Comparison of ENCODE assay signal across 25 cellular contexts in the genomic region with DNA sequence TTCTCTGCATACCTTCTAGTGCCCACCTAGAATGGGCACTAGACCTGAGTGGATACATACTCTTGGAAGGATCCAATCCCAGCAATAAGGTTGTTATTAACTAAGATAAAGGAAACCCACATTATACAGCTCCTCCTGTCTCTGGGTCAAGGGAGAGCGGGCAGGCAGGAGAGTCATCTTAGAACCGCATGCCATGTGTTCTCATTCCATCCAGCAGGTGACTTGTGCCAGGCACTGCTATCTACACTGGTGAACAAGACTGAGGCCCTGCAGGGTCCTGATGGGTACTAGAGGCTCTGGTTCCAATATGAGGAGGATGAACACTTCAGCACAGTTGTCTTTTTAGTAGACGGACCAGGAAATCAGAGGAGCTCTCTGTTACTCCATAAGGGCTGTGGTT. TPM values are rescaled to one million over a fixed set of nuclear protein-coding genes. Genes with fewer than 3 reads are reported as not detected.
DNase-seq lines count a peak whose midpoint lies in the region; FAIRE-seq and TF ChIP-seq lines count a peak whose summit lies in the region.
"Had no signal": no experiment of that assay in that cellular context is flagged by ENCODE, and none has a peak within 500 bp of the region (broad histone marks: within the 10 kb centered on the region; RNA-seq: fewer than 3 reads in every experiment).

No MANE protein-coding gene starts in this region.

- no peak for FAIRE-seq in RCC 7860 (lab: Jason Lieb, UNC)
- FAIRE-seq: GM12878 had no signal

- H3K36me3 Mint-ChIP-seq in H9 (ENCODE audit: insufficient read depth in 1 of 3, low read depth in 3 of 3) = no peaks in the 10 kb centered on the region; a peak in 1 of 7 replicates
- H3K36me3 Mint-ChIP-seq: CD8-positive, alpha-beta T cell had no signal

- no peak overlapping the region for H2BK15ac ChIP-seq in H9 (ENCODE audit: low read depth, low read length)

- peaks cover 10% of the 10 kb centered on the region for H3F3A ChIP-seq in smooth muscle cell (ENCODE audit: low read depth)

- H3K27me3 ChIP-seq in H9 (ENCODE audit: insufficient read depth, low read length) = no peaks in the 10 kb centered on the region
- H3K27me3 ChIP-seq in WERI-Rb-1 (ENCODE audit: insufficient read depth, low read depth, severe bottlenecking) = peaks cover 96% of the 10 kb centered on the region
- no peaks in the 10 kb centered on the region for H3K27me3 ChIP-seq in smooth muscle cell (ENCODE audit: low read depth)
- peaks cover 7% of the 10 kb centered on the region for H3K27me3 ChIP-seq in suprapubic skin
- H3K27me3 ChIP-seq: Peyer's patch had no signal

- TF ChIP-seq POLR2A in suprapubic skin (IDR thresholded peaks at IDR 0.05) = no peak

- no peak overlapping the region for H3K4me3 Mint-ChIP-seq in H9
- H3K4me3 Mint-ChIP-seq: CD8-positive, alpha-beta T cell had no signal

- no peak overlapping the region for H3K56ac ChIP-seq in H9 (ENCODE audit: insufficient read length, low read depth, low read length)

- no peak overlapping the region for H2AK5ac ChIP-seq in H9 (ENCODE audit: insufficient read length, low read length)

- no peaks in the 10 kb centered on the region for H3K36me3 ChIP-seq in WERI-Rb-1
- no peaks in the 10 kb centered on the region for H3K36me3 ChIP-seq in smooth muscle cell (ENCODE audit: low read depth)
- no peaks in the 10 kb centered on the region for H3K36me3 ChIP-seq in suprapubic skin
- H3K36me3 ChIP-seq: Peyer's patch had no signal

- peaks cover 6 to 7% of the 10 kb centered on the region in 2 experiments for H3K4me1 Mint-ChIP-seq in H9

- no peak overlapping the region for H3K23ac ChIP-seq in H9 (ENCODE audit: insufficient read length, low read depth, low read length)

- no peak overlapping the region for H4K5ac ChIP-seq in H9 (ENCODE audit: insufficient read length, low read depth, low read length)

- H3K4ac ChIP-seq in H9 (ENCODE audit: low read depth, low read length) = no peak overlapping the region

- no peak for TF ChIP-seq EP300 in suprapubic skin (IDR thresholded peaks at IDR 0.05)

- no peaks in the 10 kb centered on the region for H3K79me2 ChIP-seq in H9 (ENCODE audit: insufficient read depth, low read length)
- H3K79me2 ChIP-seq in smooth muscle cell (ENCODE audit: low read depth) = no peaks in the 10 kb centered on the region

- H3K14ac ChIP-seq in H9 (ENCODE audit: insufficient read depth, low read length) = no peak overlapping the region

- no peak overlapping the region for H2BK5ac ChIP-seq in H9 (ENCODE audit: insufficient read length, low read length)

- H3K27ac ChIP-seq in H9 (ENCODE audit: insufficient read length, low read depth, low read length) = no peak overlapping the region
- H3K27ac ChIP-seq in WERI-Rb-1 = no peak overlapping the region
- no peak overlapping the region for H3K27ac ChIP-seq in smooth muscle cell (ENCODE audit: low read depth)
- H3K27ac ChIP-seq in suprapubic skin = no peak overlapping the region
- H3K27ac ChIP-seq: Peyer's patch had no signal

- DNase-seq in H9 (no peak), WERI-Rb-1 (no peak), epithelial cell of proximal tubule (ENCODE audit: low read depth) (no peak), smooth muscle cell (lab: John Stamatoyannopoulos, UW; ENCODE audit: unreplicated experiment) (no peak), NCI-H524 treated with DMSO at 0.1 percent for 48 hours (lab: John Stamatoyannopoulos, UW) (no peak), RCC 7860 (ENCODE audit: low spot score) (no peak), suprapubic skin (ENCODE audit: low spot score in 2 of 2) (no peak)
- DNase-seq: C1 segment of cervical spinal cord; Caco-2; CD8-positive, alpha-beta T cell; DMS79; EL; GDM1; H7; NCI-H1048; NCI-H1417; NCI-H1694; NCI-H2029 treated with DMSO at 0.1 percent for 48 hours; NCI-H446 treated with DMSO at 0.1 percent for 48 hours; NCI-H526 treated with DMSO at 0.1 percent for 48 hours; Peyer's patch; SK-N-SH had no signal

- H3K9me3 ChIP-seq in H9 (ENCODE audit: control insufficient read depth, low read depth, low read length) (no peaks in the 10 kb centered on the region), WERI-Rb-1 (ENCODE audit: severe bottlenecking) (peaks cover 26% of the 10 kb centered on the region), smooth muscle cell (replicated peaks; ENCODE audit: low read depth) (no peaks in the 10 kb centered on the region), suprapubic skin (no peaks in the 10 kb centered on the region)
- H3K9me3 ChIP-seq: Caco-2, Peyer's patch, SK-N-SH had no signal

- no peak overlapping the region for H2BK12ac ChIP-seq in H9 (ENCODE audit: insufficient read length, low read depth, low read length)

- no peak overlapping the region for H2AFZ ChIP-seq in H9 (ENCODE audit: low read length)
- H2AFZ ChIP-seq in smooth muscle cell (ENCODE audit: low read depth) = no peak overlapping the region

- no peak overlapping the region for H4K8ac ChIP-seq in H9 (replicated peaks; ENCODE audit: insufficient read length, low read depth, low read length)

- H3K23me2 ChIP-seq in H9 (ENCODE audit: insufficient read length, low read depth, low read length, poor library complexity, severe bottlenecking) = no peaks in the 10 kb centered on the region

- H3K4me2 ChIP-seq in H9 (ENCODE audit: insufficient read depth, insufficient read length, low read length) (no peak overlapping the region), smooth muscle cell (no peak overlapping the region)
- H3K4me2 ChIP-seq: SK-N-SH had no signal

- H2BK20ac ChIP-seq in H9 (ENCODE audit: low read depth, low read length, poor library complexity, severe bottlenecking) = no peak overlapping the region

- H3K9ac ChIP-seq in H9 (ENCODE audit: extremely low read depth, insufficient read length, low read length) (no peak overlapping the region), smooth muscle cell (ENCODE audit: low read depth) (no peak overlapping the region)
- H3K9ac ChIP-seq: SK-N-SH had no signal

- no peaks in the 10 kb centered on the region for H4K20me1 ChIP-seq in H9 (ENCODE audit: control insufficient read depth, insufficient read depth, insufficient read length)
- H4K20me1 ChIP-seq in smooth muscle cell (ENCODE audit: low read depth) = no peaks in the 10 kb centered on the region

- H3K4me1 ChIP-seq in H9 (ENCODE audit: insufficient read depth, low read length) = peaks cover 4% of the 10 kb centered on the region; the same call in 1 of the 2 replicates
- H3K4me1 ChIP-seq in smooth muscle cell (ENCODE audit: low read depth) = peaks cover 6% of the 10 kb centered on the region
- H3K4me1 ChIP-seq in suprapubic skin = peaks cover 11% of the 10 kb centered on the region
- H3K4me1 ChIP-seq: Caco-2, Peyer's patch had no signal

- H3K4me3 ChIP-seq in WERI-Rb-1 (ENCODE audit: low read depth, low read length) = no peak overlapping the region
- no peak overlapping the region for H3K4me3 ChIP-seq in epithelial cell of proximal tubule (ENCODE audit: low read depth, low read length)
- H3K4me3 ChIP-seq in smooth muscle cell = no peak overlapping the region
- H3K4me3 ChIP-seq in suprapubic skin = no peak overlapping the region
- H3K4me3 ChIP-seq: GM12878, Peyer's patch had no signal

- no CpG with 5 or more reads among the region's 3 CpGs for WGBS in H9 (ENCODE audit: extremely low coverage, insufficient read length, low lambda C conversion rate)
- 86% methylated on average over 3 of the region's 3 CpGs for WGBS in smooth muscle cell (ENCODE audit: low lambda C conversion rate)
- 75% methylated on average over 3 of the region's 3 CpGs for WGBS in suprapubic skin

- peaks cover 0 to 3% of the 10 kb centered on the region in 2 experiments; a peak in 3 of 5 replicates for H3K9me3 Mint-ChIP-seq in H9
- H3K9me3 Mint-ChIP-seq: CD8-positive, alpha-beta T cell had no signal

- H2BK120ac ChIP-seq in H9 (ENCODE audit: low read depth, low read length, poor library complexity, severe bottlenecking) = no peak overlapping the region

- H3K27ac Mint-ChIP-seq in H9 = no peak overlapping the region
- H3K27ac Mint-ChIP-seq: CD8-positive, alpha-beta T cell had no signal

- peaks cover 45% of the 10 kb centered on the region for H3K27me3 Mint-ChIP-seq in H9 (ENCODE audit: low read depth)

- TF ChIP-seq CTCF in H9 (conservative IDR thresholded peaks at IDR 0.05) = peak; percentile 39; the same call in 2 of the 3 replicates
- TF ChIP-seq CTCF in WERI-Rb-1 (IDR thresholded peaks at IDR 0.05; ENCODE audit: low read depth, low read length) = peak; percentile 33; the same call in 1 of the 2 replicates
- TF ChIP-seq CTCF in epithelial cell of proximal tubule (conservative IDR thresholded peaks at IDR 0.05; ENCODE audit: low read depth, low read length) = peak; percentile 20
- TF ChIP-seq CTCF in smooth muscle cell (IDR thresholded peaks at IDR 0.05; ENCODE audit: borderline replicate concordance, insufficient read depth, poor library complexity, severe bottlenecking) = peak; percentile 15
- TF ChIP-seq CTCF in suprapubic skin (IDR thresholded peaks at IDR 0.05) = no peak

- H3K18ac ChIP-seq in H9 (ENCODE audit: insufficient read length, low read depth, low read length) = no peak overlapping the region

- no peak overlapping the region for H3T11ph ChIP-seq in H9 (ENCODE audit: low read length)

- H4K91ac ChIP-seq in H9 (ENCODE audit: insufficient read length, low read depth, low read length) = no peak overlapping the region

- H3K79me1 ChIP-seq in H9 (ENCODE audit: insufficient read depth, low read depth, low read length, poor library complexity, severe bottlenecking) = no peaks in the 10 kb centered on the region

RNA-seq across cellular contexts. Expression of a gene that starts 5.9 kb away (rescaled TPM):
- total RNA-seq in H9 (2021) (not detected in 2 replicates), epithelial cell of proximal tubule (not detected in 2 replicates), smooth muscle cell (not detected in 2 replicates), suprapubic skin (not detected)
- 0.65 TPM in 1 of 2 replicates, not detected in the other for polyA plus RNA-seq in smooth muscle cell
- total RNA-seq: A673; Caco-2; CD8-positive, alpha-beta T cell; GM12878; H7; OCI-LY7; Peyer's patch had no signal
- polyA plus RNA-seq: GM12878, SK-N-SH had no signal

RNA-seq across cellular contexts. Expression of a gene that starts 18.9 kb away (rescaled TPM):
- total RNA-seq in H9 (2021) (not detected in 2 replicates), epithelial cell of proximal tubule (not detected in 2 replicates), smooth muscle cell (not detected in 2 replicates), suprapubic skin (not detected)
- polyA plus RNA-seq in smooth muscle cell = not detected in 2 replicates
- total RNA-seq: A673; Caco-2; CD8-positive, alpha-beta T cell; GM12878; H7; OCI-LY7; Peyer's patch had no signal
- polyA plus RNA-seq: GM12878, SK-N-SH had no signal

RNA-seq across cellular contexts. Expression of a gene that starts 27.3 kb away (rescaled TPM):
- not detected in 2 replicates for total RNA-seq in H9 (2021)
- total RNA-seq in epithelial cell of proximal tubule = 0.06 TPM in 1 of 2 replicates, not detected in the other
- total RNA-seq in smooth muscle cell = not detected in 2 replicates
- polyA plus RNA-seq in smooth muscle cell = 0.46 TPM in 1 of 2 replicates, not detected in the other
- total RNA-seq in suprapubic skin = under 1 TPM; 0.31 to 0.80 (median 0.53) TPM
- total RNA-seq: A673; Caco-2; CD8-positive, alpha-beta T cell; H7; OCI-LY7; Peyer's patch had no signal
- polyA plus RNA-seq: SK-N-SH had no signal

RNA-seq across cellular contexts. Expression of a gene that starts 41.9 kb away (rescaled TPM):
- total RNA-seq in H9 (2021) (not detected in 2 replicates), epithelial cell of proximal tubule (not detected in 2 replicates), smooth muscle cell (not detected in 2 replicates), suprapubic skin (not detected)
- not detected in 2 replicates for polyA plus RNA-seq in smooth muscle cell
- total RNA-seq: A673; Caco-2; CD8-positive, alpha-beta T cell; H7; OCI-LY7; Peyer's patch had no signal
- polyA plus RNA-seq: SK-N-SH had no signal

RNA-seq across cellular contexts. Expression of a gene that starts 50.4 kb away (rescaled TPM):
- total RNA-seq in H9 (2021) = not detected in 2 replicates
- not detected in 2 replicates for total RNA-seq in epithelial cell of proximal tubule
- total RNA-seq in smooth muscle cell = 0.09 TPM in 1 of 2 replicates, not detected in the other
- not detected in 2 replicates for polyA plus RNA-seq in smooth muscle cell
- under 1 TPM in 1 of 4 donors, not detected in 3; 0.24 TPM for total RNA-seq in suprapubic skin
- total RNA-seq: A673, Caco-2, GM12878, OCI-LY7, Peyer's patch had no signal
- polyA plus RNA-seq: GM12878, SK-N-SH had no signal

Comparison
In these comparisons a context has a peak if more than half of its experiments do, and no peak if none do; other contexts are left out.
1. CTCF ChIP-seq: peak in H9 (single experiment), WERI-Rb-1 (single experiment), epithelial cell of proximal tubule (single experiment) and smooth muscle cell (single experiment); none in suprapubic skin (0 of 2).